Comparison of ENCODE assay signal across 9 cellular contexts in the genomic region with DNA sequence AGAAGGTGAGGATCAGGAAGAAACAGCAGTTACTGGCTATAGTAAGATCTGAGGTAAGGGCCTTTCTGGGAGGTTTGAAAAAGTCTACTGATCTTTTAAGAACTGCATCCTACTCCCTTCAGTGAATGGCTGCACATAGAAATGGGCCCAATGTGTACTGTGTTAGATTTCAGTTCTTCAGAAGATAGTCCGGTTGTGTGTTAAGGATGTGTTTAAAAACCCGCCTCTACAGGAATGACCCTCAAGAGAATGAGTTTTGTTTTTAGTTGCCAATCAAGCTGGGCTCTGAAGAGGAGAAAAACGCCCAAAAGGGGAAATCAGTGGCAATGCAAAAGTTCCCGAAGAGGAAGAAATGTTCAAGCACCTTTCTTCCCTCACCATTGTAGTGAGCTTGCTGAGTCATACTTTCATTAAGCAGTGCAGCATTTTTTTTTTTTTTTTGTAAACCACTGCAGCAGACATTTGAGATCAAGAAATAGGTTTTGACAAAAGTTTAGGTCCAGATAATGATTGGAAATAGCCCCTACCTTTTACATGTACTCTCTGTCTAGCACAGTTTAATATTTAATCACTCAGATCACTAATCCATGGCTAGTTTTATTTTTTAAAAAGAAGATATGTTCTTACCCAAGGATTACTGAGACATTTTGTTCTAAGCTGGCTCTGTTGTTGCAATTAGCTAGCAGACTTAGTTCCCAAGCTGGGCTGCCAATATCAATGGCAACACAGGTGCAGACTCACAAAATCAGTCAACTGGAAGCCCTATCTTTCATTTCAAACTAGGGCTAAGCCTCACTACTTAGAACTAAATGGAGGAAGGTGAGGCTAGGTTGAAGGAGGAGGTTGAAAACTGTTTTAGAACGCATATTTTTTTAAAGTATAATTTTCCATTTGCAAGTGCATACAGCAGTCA. TPM values are rescaled to one million over a fixed set of nuclear protein-coding genes. Genes with fewer than 3 reads are reported as not detected.
A peak's percentile ranks its signal among the peaks of the same experiment; 100 is the strongest.
DNase-seq lines count a peak whose midpoint lies in the region; ATAC-seq and TF ChIP-seq lines count a peak whose summit lies in the region.
"Had no signal": no experiment of that assay in that cellular context is flagged by ENCODE, and none has a peak within 500 bp of the region (broad histone marks: within the 10 kb centered on the region; RNA-seq: fewer than 3 reads in every experiment).

No MANE protein-coding gene starts in this region.

- no peak overlapping the region for H3K4ac ChIP-seq in mesendoderm (ENCODE audit: low read depth, low read length)

- no peak overlapping the region for H3K9ac ChIP-seq in mesendoderm (ENCODE audit: low read length)

- WGBS in mesendoderm (ENCODE audit: extremely low coverage, insufficient coverage, low lambda C conversion rate), result no CpG with 5 or more reads among the region's 5 CpGs

- H3K4me1 ChIP-seq in mesendoderm (ENCODE audit: control insufficient read depth, low read depth, low read length), result no peaks in the 10 kb centered on the region

- H3K4me2 ChIP-seq in mesendoderm (ENCODE audit: low read length), result no peak overlapping the region

- no peak overlapping the region for H4K5ac ChIP-seq in mesendoderm (ENCODE audit: low read length)

- no peak overlapping the region for H3K4me3 ChIP-seq in mesendoderm (ENCODE audit: low read length)
- no peak overlapping the region for H3K4me3 ChIP-seq in dorsolateral prefrontal cortex

- no peak overlapping the region for H2BK5ac ChIP-seq in mesendoderm (ENCODE audit: low read length)

- ATAC-seq in GM18870 (IDR thresholded peaks at IDR 0.05; ENCODE audit: unreplicated experiment) (peak; percentile 70), HG02588 (IDR thresholded peaks at IDR 0.05; ENCODE audit: unreplicated experiment) (peak; percentile 53)

- H2BK120ac ChIP-seq in mesendoderm (ENCODE audit: low read depth, low read length), result no peak overlapping the region

- H3K27me3 ChIP-seq in mesendoderm (ENCODE audit: insufficient read depth, low read length, poor library complexity), result no peaks in the 10 kb centered on the region
- H3K27me3 ChIP-seq in dorsolateral prefrontal cortex, result peaks cover 0 to 98% (median 35%) of the 10 kb centered on the region in 45 donors

- H3K79me1 ChIP-seq in mesendoderm (ENCODE audit: low read length), result no peaks in the 10 kb centered on the region

- H3K18ac ChIP-seq in mesendoderm (ENCODE audit: low read length), result no peak overlapping the region

- peak; percentile 43 for DNase-seq in M059J (ENCODE audit: low read depth)
- DNase-seq in mesendoderm, result peak; percentile 15
- no peak for DNase-seq in dorsolateral prefrontal cortex
- DNase-seq in cortex of kidney (lab: John Stamatoyannopoulos, UW), result no peak
- no peak for DNase-seq in activated effector memory CD4-positive, alpha-beta T cell treated with Interleukin-2 at 50 U/mL for 16 hours
- no peak for DNase-seq in T-helper 1 cell
- DNase-seq: stimulated activated CD4-positive, alpha-beta T cell treated with anti-CD3 and anti-CD28 coated beads, Interleukin-2, amount 100 ng/mL, for 24 hours had no signal

- H4K8ac ChIP-seq in mesendoderm (ENCODE audit: low read depth, low read length), result no peak overlapping the region

- H3K56ac ChIP-seq in mesendoderm (ENCODE audit: low read length), result no peak overlapping the region

- H2AK5ac ChIP-seq in mesendoderm (ENCODE audit: low read length), result no peak overlapping the region

- no peak overlapping the region for H3K27ac ChIP-seq in mesendoderm (ENCODE audit: low read depth, low read length)
- H3K27ac ChIP-seq in dorsolateral prefrontal cortex, result peak overlapping the region in 13 of 59 donors; percentile 0 to 65 (median 42)

- H3K36me3 ChIP-seq in mesendoderm (ENCODE audit: control insufficient read depth, insufficient read depth, low read length), result no peaks in the 10 kb centered on the region

- no peak overlapping the region for H2BK15ac ChIP-seq in mesendoderm (replicated peaks; ENCODE audit: low read depth)

- TF ChIP-seq CTCF in dorsolateral prefrontal cortex (IDR thresholded peaks at IDR 0.05 in 54 of 56, conservative IDR thresholded peaks at IDR 0.05 in 2 of 56; ENCODE audit: low read depth in 1 of 56, partially characterized antibody in 56 of 56), result no peak

- no peak overlapping the region for H3K23ac ChIP-seq in mesendoderm (ENCODE audit: low read length)

- no peaks in the 10 kb centered on the region for H3K79me2 ChIP-seq in mesendoderm (ENCODE audit: control insufficient read depth, insufficient read depth, low read length)

- intact Hi-C loops in dorsolateral prefrontal cortex (cut with DNase I), result no loop called here

RNA-seq across cellular contexts. Expression of gene TRPC5OS, which starts 7.0 kb away (rescaled TPM):
- total RNA-seq in M059J (2014; rRNA removed; shearing (Covaris generic)), result not detected in 2 replicates
- polyA plus RNA-seq in mesendoderm (2013, experiment 1 of 2), result 0.03 TPM
- polyA plus RNA-seq in mesendoderm (2013, experiment 2 of 2), result 0.03 TPM
- under 1 TPM in 61 of 120 experiments, not detected in 59; 0.16 to 0.95 (median 0.38) TPM for total RNA-seq in dorsolateral prefrontal cortex

Comparison
In these comparisons a context has a peak if more than half of its experiments do, and no peak if none do; other contexts are left out.
1. DNase-seq: peak in M059J (single experiment) and mesendoderm (single experiment); none in dorsolateral prefrontal cortex (0 of 10), cortex of kidney (single experiment), activated effector memory CD4-positive, alpha-beta T cell treated with Interleukin-2 at 50 U/mL for 16 hours (single experiment) and T-helper 1 cell (0 of 5).